9 cellular contexts compared by ENCODE assay signal in the genomic region with DNA sequence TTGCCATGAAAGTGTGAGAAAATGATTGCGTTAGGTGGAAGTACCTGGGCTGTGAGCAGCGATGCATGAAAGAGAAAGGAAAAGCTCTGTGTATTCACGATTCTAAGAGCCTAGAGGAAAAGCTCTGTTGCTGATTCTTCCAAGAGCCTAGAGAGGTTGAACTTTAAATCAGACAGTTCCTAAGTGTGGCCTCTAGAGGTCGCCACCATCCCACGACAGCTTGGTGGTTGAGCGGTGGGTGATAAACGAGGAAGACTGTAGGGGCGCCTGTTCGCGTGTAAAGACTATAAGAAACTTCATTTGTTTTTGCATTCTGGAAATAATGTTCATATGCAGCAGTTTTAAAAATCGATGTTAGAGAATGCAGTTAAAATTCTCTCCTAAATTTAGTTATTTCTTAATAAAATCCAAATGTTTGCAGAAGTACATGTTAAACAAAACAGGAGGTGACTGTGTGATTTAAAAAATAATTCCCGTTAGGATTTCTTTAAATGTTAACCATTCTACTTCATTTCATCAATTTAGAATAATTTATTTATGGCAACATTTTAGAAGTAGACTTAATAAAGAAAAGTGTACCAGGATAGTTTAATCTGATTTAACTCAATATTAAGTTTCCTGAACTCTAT.
A peak's percentile ranks its signal among the peaks of the same experiment; 100 is the strongest.
DNase-seq lines count a peak whose midpoint lies in the region; ATAC-seq and TF ChIP-seq lines count a peak whose summit lies in the region.
"Had no signal": no experiment of that assay in that cellular context is flagged by ENCODE, and none has a peak within 500 bp of the region (broad histone marks: within the 10 kb centered on the region; RNA-seq: fewer than 3 reads in every experiment).

No MANE protein-coding gene starts in this region.

- no peaks in the 10 kb centered on the region for H3K27me3 ChIP-seq in cardiac muscle cell

- no peaks in the 10 kb centered on the region for H3K36me3 ChIP-seq in cardiac muscle cell

- no peak for ATAC-seq in left ventricle myocardium superior
- ATAC-seq in HG03280 (IDR thresholded peaks at IDR 0.05; ENCODE audit: unreplicated experiment): peak; percentile 66
- ATAC-seq in HG03565 (IDR thresholded peaks at IDR 0.05; ENCODE audit: unreplicated experiment): no peak

- H3K4me3 ChIP-seq in cardiac muscle cell: no peak overlapping the region

- intact Hi-C loops in left ventricle myocardium superior (cut with micrococcal nuclease): no loop called here

- peaks cover 2% of the 10 kb centered on the region for H3K9me3 ChIP-seq in cardiac muscle cell (ENCODE audit: low read depth)

- H3K4me1 ChIP-seq in cardiac muscle cell (ENCODE audit: low read depth): no peaks in the 10 kb centered on the region

- H3K27ac ChIP-seq in cardiac muscle cell: no peak overlapping the region
- H3K27ac ChIP-seq: epithelial cell of prostate had no signal

- DNase-seq in cardiac muscle cell (ENCODE audit: low read depth in 1 of 2, low spot score in 1 of 2): peak; percentile 2 to 50
- DNase-seq in left ventricle myocardium superior: no peak
- peak; percentile 73 for DNase-seq in NCI-H774 (lab: John Stamatoyannopoulos, UW)
- DNase-seq in activated T-cell treated with anti-CD3 and anti-CD28 coated beads for 1 hour (ENCODE audit: low read depth): peak; percentile 14
- peak; percentile 3 for DNase-seq in foreskin melanocyte
- peak; percentile 49 for DNase-seq in stimulated activated CD4-positive, alpha-beta T cell treated with anti-CD3 and anti-CD28 coated beads, Interleukin-4, amount 100 ng/mL, for 24 hours

- TF ChIP-seq CTCF in cardiac muscle cell (IDR thresholded peaks at IDR 0.05; ENCODE audit: low read depth, low read length): peak; percentile 32
